In genomic region chr6:45472383-45472782, GRCh38 we compare ENCODE assay signal across 12 cellular contexts.
A peak's percentile ranks its signal among the peaks of the same experiment; 100 is the strongest.
DNase-seq lines count a peak whose midpoint lies in the region; ATAC-seq and TF ChIP-seq lines count a peak whose summit lies in the region.
"Had no signal": no experiment of that assay in that cellular context is flagged by ENCODE, and none has a peak within 500 bp of the region (broad histone marks: within the 10 kb centered on the region; RNA-seq: fewer than 3 reads in every experiment).

No MANE protein-coding gene starts in this region.

- no peak for TF ChIP-seq CTCF in prostate gland (IDR thresholded peaks at IDR 0.05)

- H3K27me3 ChIP-seq in prostate gland (replicated peaks; ENCODE audit: insufficient read depth) = no peaks in the 10 kb centered on the region

- H3K4me3 ChIP-seq in prostate gland = no peak overlapping the region

- ATAC-seq in left cardiac atrium (peak; percentile 47 to 81), GM21717 (IDR thresholded peaks at IDR 0.05; ENCODE audit: unreplicated experiment) (no peak), GM21825 (IDR thresholded peaks at IDR 0.05; ENCODE audit: unreplicated experiment) (no peak), HG02852 (IDR thresholded peaks at IDR 0.05; ENCODE audit: unreplicated experiment) (no peak), GM19023 (IDR thresholded peaks at IDR 0.05; ENCODE audit: unreplicated experiment) (no peak)
- ATAC-seq: activated CD4-positive, CD25-positive, alpha-beta regulatory T cell treated with anti-CD3 and anti-CD28 coated beads, Interleukin-2, amount 50 U/mL, for 24 hours had no signal

- no peak for TF ChIP-seq POLR2A in prostate gland (IDR thresholded peaks at IDR 0.05)

- DNase-seq in AG08396 (ENCODE audit: low spot score) (peak; percentile 33), amniotic epithelial cell (ENCODE audit: low read depth) (peak; percentile 72), left cardiac atrium (no peak), prostate gland (ENCODE audit: low spot score) (peak; percentile 6)
- DNase-seq: activated gamma-delta T cell treated with Interleukin-2 at 50 U/mL for 16 hours; NCI-H446; stimulated activated CD4-positive, alpha-beta T cell treated with anti-CD3 and anti-CD28 coated beads, Interleukin-4, amount 100 ng/mL, for 24 hours had no signal

- H3K36me3 ChIP-seq in prostate gland = no peaks in the 10 kb centered on the region

- intact Hi-C loops in left cardiac atrium (cut with DNase I) (no loop called here), prostate gland (cut with DNase I) (no loop called here)

- peak overlapping the region in 1 of 2 donors; percentile 20 for H3K27ac ChIP-seq in prostate gland

- H3K4me1 ChIP-seq in prostate gland (replicated peaks) = peaks cover 5% of the 10 kb centered on the region

- 58% methylated on average over 7 of the region's 7 CpGs for WGBS in prostate gland

- H3K9me3 ChIP-seq in prostate gland = no peaks in the 10 kb centered on the region

Comparison
In these comparisons a context has a peak if more than half of its experiments do, and no peak if none do; other contexts are left out.
1. ATAC-seq: peak in left cardiac atrium (2 of 2); none in GM21717 (single experiment), GM21825 (single experiment), HG02852 (single experiment) and GM19023 (single experiment).